In genomic region chr1:150970818-150971582, GRCh38 we compare ENCODE assay signal across 1 cellular context.
TF ChIP-seq lines count a peak whose summit lies in the region.

No MANE protein-coding gene starts in this region.

TF ChIP-seq in HEK293, 187 proteins besides CTCF, POLR2A, EP300 and RAD21 (continued from another document):
- no peak for TF ChIP-seq ZNF362 (tag by site-specific recombination; IDR thresholded peaks at IDR 0.05)
- TF ChIP-seq ZNF660 (tag by site-specific recombination; IDR thresholded peaks at IDR 0.05), result no peak
- no peak for TF ChIP-seq ZNF148 (tag by site-specific recombination; IDR thresholded peaks at IDR 0.05; ENCODE audit: borderline replicate concordance)
- TF ChIP-seq TCF7L2 (IDR thresholded peaks at IDR 0.05; ENCODE audit: borderline replicate concordance, low read depth, low read length), result 0 out of 2 replicates have a peak, but pooled peaks have one; percentile 32
- TF ChIP-seq ZFHX2 (tag by site-specific recombination; conservative IDR thresholded peaks at IDR 0.05), result 0 out of 2 replicates have a peak, but pooled peaks have one; percentile 11
- TF ChIP-seq ZNF416 (tag by site-specific recombination; IDR thresholded peaks at IDR 0.05), result no peak
- peak; percentile 86 for TF ChIP-seq PRDM1 (tag by site-specific recombination; IDR thresholded peaks at IDR 0.05)
- TF ChIP-seq ZNF398 (tag by site-specific recombination; IDR thresholded peaks at IDR 0.05), result peak; percentile 45
- TF ChIP-seq AEBP2 (tag by site-specific recombination; IDR thresholded peaks at IDR 0.05; ENCODE audit: borderline replicate concordance), result no peak
- peak; percentile 86 for TF ChIP-seq PRDM10 (tag by site-specific recombination; IDR thresholded peaks at IDR 0.05)
- TF ChIP-seq YY1 (tag by site-specific recombination; IDR thresholded peaks at IDR 0.05), result no peak
- TF ChIP-seq ZNF707 (tag by site-specific recombination; IDR thresholded peaks at IDR 0.05), result peak; percentile 48; the same call in 1 of the 2 replicates
- no peak for TF ChIP-seq ZNF211 (tag by site-specific recombination; IDR thresholded peaks at IDR 0.05; ENCODE audit: low read depth)
